ENCODE assay signal across 1 cellular context in genomic region chr10:12633776-12634390, GRCh38.
TF ChIP-seq lines count a peak whose summit lies in the region.

No MANE protein-coding gene starts in this region.

TF ChIP-seq in H1, 55 proteins besides CTCF, POLR2A, EP300 and RAD21:
- TF ChIP-seq SP4 (IDR thresholded peaks at IDR 0.05; ENCODE audit: low read length) (no peak), NRF1 (IDR thresholded peaks at IDR 0.05; ENCODE audit: low read depth, low read length) (0 out of 2 replicates have a peak, but pooled peaks have one; percentile 6)
TF ChIP-seq in H1: peak in this region for 1.
